ENCODE assay signal across 8 cellular contexts in the genomic region with DNA sequence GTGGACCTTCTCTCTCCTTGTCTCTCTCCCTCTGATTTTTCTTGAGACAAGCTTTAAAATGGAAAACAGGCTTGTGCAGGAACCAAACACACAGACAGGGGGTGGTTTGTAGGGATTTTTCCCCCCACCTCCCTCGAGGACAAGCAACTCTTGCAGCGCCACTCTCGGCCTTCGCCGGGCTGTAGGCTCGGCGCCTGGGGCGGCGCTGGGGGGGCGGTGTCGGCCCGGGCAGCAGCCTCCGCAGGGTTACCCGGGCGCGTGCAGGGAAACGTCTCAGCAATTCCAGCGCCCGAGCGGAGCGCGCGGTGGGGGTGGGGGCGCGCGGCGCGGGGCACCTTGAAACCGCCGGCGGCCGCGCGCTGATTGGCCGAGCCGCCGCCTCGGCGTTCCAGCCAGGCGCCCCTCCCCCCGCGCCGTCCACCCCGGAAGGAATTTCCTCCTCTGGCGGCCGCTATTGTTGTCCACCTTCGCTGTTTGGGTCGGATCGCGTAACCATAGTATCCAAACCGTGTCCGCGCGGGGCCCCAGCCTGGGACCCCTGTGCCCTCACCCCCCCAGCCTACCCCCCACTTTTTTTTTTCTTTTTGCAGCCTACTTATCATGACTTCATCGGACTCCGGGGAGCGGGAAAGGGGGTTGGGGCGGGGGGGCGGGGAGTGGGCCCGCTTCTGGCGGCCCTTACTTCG. TPM values are rescaled to one million over a fixed set of nuclear protein-coding genes. Genes with fewer than 3 reads are reported as not detected.
DNase-seq lines count a peak whose midpoint lies in the region; TF ChIP-seq lines count a peak whose summit lies in the region.

No MANE protein-coding gene starts in this region.

- TF ChIP-seq CTCF in astrocyte of the cerebellum (IDR thresholded peaks at IDR 0.05; ENCODE audit: low read depth, low read length, missing control alignments) = peak; percentile 32
- peak; percentile 18 to 39 (median 32) for TF ChIP-seq CTCF in uterus (IDR thresholded peaks at IDR 0.05)

- peak; percentile 32 to 55 for TF ChIP-seq POLR2A in uterus (IDR thresholded peaks at IDR 0.05)

- peak overlapping the region; percentile 95 to 98 for H3K27ac ChIP-seq in uterus

- no peaks in the 10 kb centered on the region for H3K36me3 ChIP-seq in uterus

- peaks cover 0 to 10% of the 10 kb centered on the region in 2 donors for H3K4me1 ChIP-seq in uterus

- in situ Hi-C loops in astrocyte of the cerebellum (cut with HindIII; ENCODE audit: low sequenced_read_pairs) = loop anchor here (5.0 kb wide), 2 partner anchors 76 to 161 kb away; no protein-coding TSS in a partner anchor

- DNase-seq in DMS79 (lab: John Stamatoyannopoulos, UW) = peak; percentile 64
- peak; percentile 83 for DNase-seq in HCEC 1CT
- peak; percentile 68 for DNase-seq in NCI-H1694 (lab: John Stamatoyannopoulos, UW)
- DNase-seq in T-helper 22 cell (ENCODE audit: low read depth) = peak; percentile 52
- DNase-seq in astrocyte of the cerebellum (ENCODE audit: low read depth) = peak; percentile 65
- DNase-seq in hepatic stellate cell (ENCODE audit: low spot score) = peak; percentile 97
- DNase-seq in renal cortical epithelial cell (ENCODE audit: low read depth) = peak; percentile 57
- DNase-seq in uterus = peak; percentile 93 to 95

- H3K4me3 ChIP-seq in astrocyte of the cerebellum (ENCODE audit: low read depth, low read length) (peak overlapping the region; percentile 47), uterus (peak overlapping the region; percentile 57 to 60)

- intact Hi-C loops in uterus (cut with DNase I; ENCODE audit: low total_unique reads) = loop anchor here (2.0 to 5.0 kb wide), 2 partner anchors 81 to 216 kb away; partner anchors contain the start of gene SSBP3

- H3K27me3 ChIP-seq in uterus = no peaks in the 10 kb centered on the region

- H3K9me3 ChIP-seq in uterus = no peaks in the 10 kb centered on the region

RNA-seq across cellular contexts. Expression of gene ACOT11, which starts 59.8 kb away (rescaled TPM):
- total RNA-seq in renal cortical epithelial cell (1.4 and 2.4 TPM in 2 replicates), uterus (10 to 100 TPM in 2 of 4 donors, 1 to 10 TPM in 2; 2.4 to 17.1 (median 10.1) TPM)

Comparison
In these comparisons a context has a peak if more than half of its experiments do, and no peak if none do; other contexts are left out.
1. Peak in every context shown above with its lines: DNase-seq, H3K4me3 ChIP-seq and H3K27ac ChIP-seq.